In genomic region chr5:103560826-103561225, GRCh38 we compare ENCODE assay signal across 1 cellular context.
TF ChIP-seq lines count a peak whose summit lies in the region.

No MANE protein-coding gene starts in this region.

TF ChIP-seq in HCT116, 20 proteins besides CTCF, POLR2A, EP300 and RAD21 (continued from another document):
- TF ChIP-seq REST (IDR thresholded peaks at IDR 0.05; ENCODE audit: low read depth) (no peak), FOSL1 (IDR thresholded peaks at IDR 0.05; ENCODE audit: low read depth) (no peak), ATF3 (IDR thresholded peaks at IDR 0.05) (no peak), ZNF274 (IDR thresholded peaks at IDR 0.05; ENCODE audit: low read depth, low read length) (no peak)
